ENCODE assay signal across 24 cellular contexts in genomic region chr16:14268073-14268472, GRCh38.
DNase-seq lines count a peak whose midpoint lies in the region; ATAC-seq, FAIRE-seq and TF ChIP-seq lines count a peak whose summit lies in the region.
"Had no signal": no experiment of that assay in that cellular context is flagged by ENCODE, and none has a peak within 500 bp of the region (broad histone marks: within the 10 kb centered on the region; RNA-seq: fewer than 3 reads in every experiment).

No MANE protein-coding gene starts in this region.

- WGBS in HepG2 (ENCODE audit: low lambda C conversion rate): 96% methylated on average over 7 of the region's 7 CpGs
- WGBS in right lobe of liver (ENCODE audit: insufficient coverage, low coverage, low lambda C conversion rate, missing lambda C conversion rate): 93% methylated on average over 7 of the region's 7 CpGs
- 87% methylated on average over 7 of the region's 7 CpGs for WGBS in K562 (ENCODE audit: insufficient coverage, low coverage, missing lambda C conversion rate)
- WGBS in esophagus muscularis mucosa: 96% methylated on average over 7 of the region's 7 CpGs

- no peaks in the 10 kb centered on the region for H3K4me1 Mint-ChIP-seq in activated CD8-positive, alpha-beta T cell treated with anti-CD3 and anti-CD28 coated beads, Interleukin-2, amount 10 ng/mL, durations not matched to agents 7 days and 5 days (ENCODE audit: low read depth)
- H3K4me1 Mint-ChIP-seq: B cell had no signal

- no peak overlapping the region for H3K27ac Mint-ChIP-seq in activated CD8-positive, alpha-beta T cell treated with anti-CD3 and anti-CD28 coated beads, Interleukin-2, amount 10 ng/mL, durations not matched to agents 7 days and 5 days
- H3K27ac Mint-ChIP-seq: B cell; CD4-positive, alpha-beta T cell; CD8-positive, alpha-beta T cell had no signal

- in situ Hi-C loops in HepG2 (cut with HindIII; ENCODE audit: extremely low pct_ligation_motif_present, low pct_unique_long_range_greater_than_20kb) (no loop called here), K562 (cut with MboI) (no loop called here)

- H3K4me3 Mint-ChIP-seq in activated CD8-positive, alpha-beta T cell treated with anti-CD3 and anti-CD28 coated beads, Interleukin-2, amount 10 ng/mL, durations not matched to agents 7 days and 5 days: no peak overlapping the region
- H3K4me3 Mint-ChIP-seq: B cell; CD4-positive, alpha-beta T cell; CD8-positive, alpha-beta T cell had no signal

- H2AFZ ChIP-seq in HepG2 (ENCODE audit: low read length) (no peak overlapping the region), K562 (ENCODE audit: low read depth, low read length) (no peak overlapping the region)

- no peak for TF ChIP-seq RAD21 in HepG2 (CRISPR knock-in tag; IDR thresholded peaks at IDR 0.05)
- TF ChIP-seq RAD21 in K562 (CRISPR knock-in tag; conservative IDR thresholded peaks at IDR 0.05 in 1 of 2, IDR thresholded peaks at IDR 0.05 in 1 of 2): no peak

- H3K36me3 Mint-ChIP-seq in activated CD8-positive, alpha-beta T cell treated with anti-CD3 and anti-CD28 coated beads, Interleukin-2, amount 10 ng/mL, durations not matched to agents 7 days and 5 days (ENCODE audit: low read depth): peaks cover 15% of the 10 kb centered on the region

- CTCF ChIA-PET in HepG2 (lab: Yijun Ruan, JAX; ENCODE audit: low intra/inter-chr PET ratio, low total read pairs): no interaction called here
- CTCF ChIA-PET in K562 (lab: Yijun Ruan, JAX; ENCODE audit: low intra/inter-chr PET ratio): no interaction called here
- CTCF ChIA-PET in activated CD8-positive, alpha-beta T cell treated with anti-CD3 and anti-CD28 coated beads, Interleukin-2, amount 10 ng/mL, durations not matched to agents 7 days and 5 days (lab: Charles Lee): no interaction called here

- no peak for ATAC-seq in HepG2
- ATAC-seq in right lobe of liver: no peak
- ATAC-seq in K562: no peak
- ATAC-seq in activated CD8-positive, alpha-beta T cell treated with anti-CD3 and anti-CD28 coated beads, Interleukin-2, amount 10 ng/mL, durations not matched to agents 7 days and 5 days: no peak
- ATAC-seq: A549; CD8-positive, alpha-beta T cell; GM12878 had no signal

- H3K27me3 Mint-ChIP-seq in activated CD8-positive, alpha-beta T cell treated with anti-CD3 and anti-CD28 coated beads, Interleukin-2, amount 10 ng/mL, durations not matched to agents 7 days and 5 days (ENCODE audit: low read depth): peaks cover 5% of the 10 kb centered on the region
- H3K27me3 Mint-ChIP-seq: B cell; CD4-positive, alpha-beta T cell had no signal

- H3K27ac ChIP-seq in HepG2 (ENCODE audit: extremely low read length, insufficient read depth, low read length) (no peak overlapping the region), right lobe of liver (no peak overlapping the region), K562 (ENCODE audit: extremely low read depth, low read depth, low read length) (no peak overlapping the region), esophagus muscularis mucosa (replicated peaks in 1 of 4) (no peak overlapping the region)
- H3K27ac ChIP-seq: 22Rv1; A549; BLaER1 treated with 17β-estradiol and CSF1 and Interleukin-3, amounts not matched to agents 10 nM and 100 nM; C4-2B had no signal

- TF ChIP-seq EP300 in HepG2 (IDR thresholded peaks at IDR 0.05; ENCODE audit: low read depth in 2 of 2, low read length in 2 of 2): no peak
- TF ChIP-seq EP300 in HepG2 (CRISPR knock-in tag; IDR thresholded peaks at IDR 0.05; ENCODE audit: borderline replicate concordance): no peak
- TF ChIP-seq EP300 in K562 (IDR thresholded peaks at IDR 0.05; ENCODE audit: low read length): no peak
- TF ChIP-seq EP300 in esophagus muscularis mucosa (IDR thresholded peaks at IDR 0.05): no peak

- no peak for DNase-seq in HepG2 (ENCODE audit: low spot score)
- DNase-seq in right lobe of liver: no peak
- DNase-seq in K562 (ENCODE audit: extremely low read depth in 1 of 4, low spot score in 3 of 4): no peak
- peak; percentile 42 for DNase-seq in esophagus muscularis mucosa (ENCODE audit: extremely low spot score)
- DNase-seq in activated CD8-positive, alpha-beta T cell treated with anti-CD3 and anti-CD28 coated beads, Interleukin-2, amount 10 ng/mL, durations not matched to agents 7 days and 5 days: no peak
- no peak for DNase-seq in DMS53 treated with DMSO at 0.1 percent for 48 hours (lab: John Stamatoyannopoulos, UW; ENCODE audit: unreplicated experiment)
- DNase-seq: AML-193; Caco-2; Calu3; CD4-positive, alpha-beta T cell; CD8-positive, alpha-beta T cell; DMS79; DND-41; EL; GDM1 had no signal

- peaks cover 5 to 22% of the 10 kb centered on the region in 2 experiments; a peak in 4 of 5 replicates for H3K36me3 ChIP-seq in HepG2 (replicated peaks in 1 of 2; ENCODE audit: control insufficient read depth in 1 of 2, insufficient read depth in 2 of 2, low read length in 2 of 2)
- H3K36me3 ChIP-seq in right lobe of liver: peaks cover 0 to 26% (median 7%) of the 10 kb centered on the region in 4 donors
- peaks cover 21% of the 10 kb centered on the region; the same call in 1 of the 3 replicates for H3K36me3 ChIP-seq in K562 (ENCODE audit: control insufficient read depth, insufficient read depth, low read length)
- H3K36me3 ChIP-seq in esophagus muscularis mucosa: peaks cover 14 to 50% (median 40%) of the 10 kb centered on the region in 4 donors

- TF ChIP-seq POLR2A in HepG2 (IDR thresholded peaks at IDR 0.05; ENCODE audit: insufficient read depth in 1 of 2, low read depth in 2 of 2, low read length in 2 of 2): no peak
- TF ChIP-seq POLR2A in right lobe of liver (IDR thresholded peaks at IDR 0.05): no peak
- TF ChIP-seq POLR2A in K562 (conservative IDR thresholded peaks at IDR 0.05): no peak
- TF ChIP-seq POLR2A in esophagus muscularis mucosa (IDR thresholded peaks at IDR 0.05; ENCODE audit: low read depth): no peak

- H3K9me3 ChIP-seq in HepG2 (ENCODE audit: low read length) (peaks cover 5% of the 10 kb centered on the region; the same call in 1 of the 2 replicates), right lobe of liver (peaks cover 0 to 4% (median 0%) of the 10 kb centered on the region in 4 donors), K562 (replicated peaks; ENCODE audit: control insufficient read depth, insufficient read depth, low read depth, low read length) (no peaks in the 10 kb centered on the region), esophagus muscularis mucosa (peaks cover 0 to 7% (median 2%) of the 10 kb centered on the region in 4 donors)

- no peak for TF ChIP-seq CTCF in HepG2 (CRISPR knock-in tag; IDR thresholded peaks at IDR 0.05)
- TF ChIP-seq CTCF in right lobe of liver (IDR thresholded peaks at IDR 0.05): no peak
- TF ChIP-seq CTCF in K562 (IDR thresholded peaks at IDR 0.05 in 2 of 3, conservative IDR thresholded peaks at IDR 0.05 in 1 of 3; ENCODE audit: insufficient read depth in 2 of 3, low read depth in 1 of 3, low read length in 3 of 3): no peak
- TF ChIP-seq CTCF in esophagus muscularis mucosa (IDR thresholded peaks at IDR 0.05): no peak

- POLR2A ChIA-PET in HepG2 (lab: Yijun Ruan, JAX) (no interaction called here), K562 (lab: Yijun Ruan, JAX) (no interaction called here)
- POLR2A ChIA-PET in activated CD8-positive, alpha-beta T cell treated with anti-CD3 and anti-CD28 coated beads, Interleukin-2, amount 10 ng/mL, durations not matched to agents 7 days and 5 days (lab: Charles Lee): no interaction called here

- H3K9me1 ChIP-seq in K562 (ENCODE audit: control insufficient read depth, insufficient read depth, low read length): no peaks in the 10 kb centered on the region

- H3K79me2 ChIP-seq in HepG2 (ENCODE audit: insufficient read depth, low read length): no peaks in the 10 kb centered on the region
- no peaks in the 10 kb centered on the region for H3K79me2 ChIP-seq in K562 (ENCODE audit: control insufficient read depth, insufficient read depth, low read length)

- no peak overlapping the region for H3K9ac ChIP-seq in HepG2 (ENCODE audit: insufficient read depth, low read depth, low read length)
- H3K9ac ChIP-seq in K562 (ENCODE audit: insufficient read depth in 1 of 2, low read depth in 2 of 2, low read length in 2 of 2): no peak overlapping the region
- H3K9ac ChIP-seq: BLaER1 treated with 17β-estradiol and CSF1 and Interleukin-3, amounts not matched to agents 10 nM and 100 nM had no signal

- no peaks in the 10 kb centered on the region for H4K20me1 ChIP-seq in HepG2 (ENCODE audit: insufficient read depth, low read length)
- H4K20me1 ChIP-seq in K562 (replicated peaks; ENCODE audit: control insufficient read depth, insufficient read depth, low read length): no peaks in the 10 kb centered on the region
- H4K20me1 ChIP-seq: BLaER1 treated with 17β-estradiol and CSF1 and Interleukin-3, amounts not matched to agents 10 nM and 100 nM had no signal

- H3K27me3 ChIP-seq in HepG2 (ENCODE audit: control insufficient read depth in 1 of 2, insufficient read depth in 2 of 2, low read length in 2 of 2) (no peaks in the 10 kb centered on the region), right lobe of liver (no peaks in the 10 kb centered on the region), K562 (ENCODE audit: control insufficient read depth in 2 of 2, insufficient read depth in 2 of 2, low read length in 2 of 2) (no peaks in the 10 kb centered on the region), esophagus muscularis mucosa (no peaks in the 10 kb centered on the region)
- H3K27me3 ChIP-seq: BLaER1 treated with 17β-estradiol and CSF1 and Interleukin-3, amounts not matched to agents 10 nM and 100 nM had no signal

- H3K4me2 ChIP-seq in HepG2 (ENCODE audit: low read depth, low read length): no peak overlapping the region
- H3K4me2 ChIP-seq in K562 (ENCODE audit: insufficient read depth, low read length): no peak overlapping the region
- H3K4me2 ChIP-seq: A549; BLaER1 treated with 17β-estradiol and CSF1 and Interleukin-3, amounts not matched to agents 10 nM and 100 nM had no signal

- intact Hi-C loops in HepG2 (cut with micrococcal nuclease; ENCODE audit: unreplicated experiment): no loop called here
- intact Hi-C loops in right lobe of liver (cut with DNase I): no loop called here
- intact Hi-C loops in K562 (cut with micrococcal nuclease): no loop called here
- intact Hi-C loops in esophagus muscularis mucosa (cut with DNase I): no loop called here

- H3K4me3 ChIP-seq in HepG2 (replicated peaks in 1 of 3; ENCODE audit: insufficient read depth in 1 of 3, low read depth in 2 of 3, low read length in 3 of 3): no peak overlapping the region
- no peak overlapping the region for H3K4me3 ChIP-seq in right lobe of liver
- H3K4me3 ChIP-seq in K562: no peak overlapping the region
- no peak overlapping the region for H3K4me3 ChIP-seq in esophagus muscularis mucosa
- H3K4me3 ChIP-seq: A549; BLaER1 treated with 17β-estradiol and CSF1 and Interleukin-3, amounts not matched to agents 10 nM and 100 nM; GM12878 had no signal

- FAIRE-seq in HepG2 (lab: Jason Lieb, UNC) (no peak), K562 (lab: Jason Lieb, UNC) (no peak)
- FAIRE-seq: A549, D721Med, GM12878, GM12892, GM18507 had no signal

- peaks cover 19% of the 10 kb centered on the region for H3K9me3 Mint-ChIP-seq in activated CD8-positive, alpha-beta T cell treated with anti-CD3 and anti-CD28 coated beads, Interleukin-2, amount 10 ng/mL, durations not matched to agents 7 days and 5 days (ENCODE audit: insufficient read depth)

- no peaks in the 10 kb centered on the region for H3K4me1 ChIP-seq in HepG2 (ENCODE audit: insufficient read depth, low read length)
- H3K4me1 ChIP-seq in right lobe of liver: no peaks in the 10 kb centered on the region
- H3K4me1 ChIP-seq in K562 (replicated peaks in 1 of 2; ENCODE audit: control insufficient read depth in 2 of 2, insufficient read depth in 2 of 2, low read length in 2 of 2): no peaks in the 10 kb centered on the region
- H3K4me1 ChIP-seq in esophagus muscularis mucosa: no peaks in the 10 kb centered on the region
- H3K4me1 ChIP-seq: A549; BLaER1 treated with 17β-estradiol and CSF1 and Interleukin-3, amounts not matched to agents 10 nM and 100 nM; Caco-2 had no signal

- no TSS peak for BruUV-seq in HepG2 (replicated peaks; lab: Mats Ljungman, UMichigan)
- no TSS peak for BruUV-seq in K562 (replicated peaks; lab: Mats Ljungman, UMichigan)

Comparison
In these comparisons a context has a peak if more than half of its experiments do, and no peak if none do; other contexts are left out.
1. Of the 241 proteins assayed by ChIP-seq in both HepG2 and K562: peak only in HepG2: none; only in K562: none; in both: CEBPB; in neither: 240.